18 cellular contexts compared by ENCODE assay signal in the genomic region with DNA sequence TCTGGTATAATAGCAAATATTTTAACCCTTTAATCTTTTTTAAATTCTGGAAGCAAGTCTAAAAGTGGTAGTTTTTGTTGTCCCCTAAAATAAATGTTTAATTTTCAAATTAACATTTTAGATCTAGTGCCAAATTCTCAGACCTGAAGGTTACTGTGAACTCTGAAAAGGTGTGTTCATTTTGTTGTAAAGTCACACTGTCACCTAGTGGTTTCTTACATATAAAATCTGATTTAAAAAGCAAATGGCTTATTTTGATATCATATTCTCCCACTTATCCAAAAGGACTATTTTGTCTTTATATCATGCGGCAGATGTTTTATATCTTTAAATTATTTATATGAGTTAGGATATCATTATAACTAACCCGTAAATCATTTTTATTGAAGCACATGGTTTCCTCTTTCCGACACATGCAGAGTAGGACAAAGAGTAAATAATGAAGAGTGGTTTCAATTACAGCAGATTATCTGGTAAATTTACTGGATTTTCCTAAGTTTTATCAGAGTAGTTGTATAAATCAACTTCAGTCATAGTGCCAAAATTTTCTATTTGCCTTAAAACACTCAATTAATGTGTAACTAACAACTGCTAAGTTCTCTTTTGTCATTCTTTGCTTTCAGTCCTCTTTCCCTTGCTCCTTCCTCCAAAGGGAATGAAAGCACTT.
"Had no signal": no experiment of that assay in that cellular context is flagged by ENCODE, and none has a peak within 500 bp of the region (broad histone marks: within the 10 kb centered on the region; RNA-seq: fewer than 3 reads in every experiment).

No MANE protein-coding gene starts in this region.

- H3K27ac ChIP-seq: epithelial cell of prostate, gastrocnemius medialis, heart right ventricle, neutrophil, right atrium auricular region, transverse colon had no signal

- H3K4me1 ChIP-seq: gastrocnemius medialis, heart right ventricle, right atrium auricular region, transverse colon had no signal

- DNase-seq: activated CD4-positive, alpha-beta T cell treated with anti-CD3 and anti-CD28 coated beads, Interleukin-2, amount 50 U/mL, for 48 hours; activated naive CD4-positive, alpha-beta T cell treated with anti-CD3 and anti-CD28 coated beads for 36 hours; activated naive CD8-positive, alpha-beta T cell treated with anti-CD3 and anti-CD28 coated beads, Interleukin-2, amount 50 U/mL, for 24 hours; aorta; effector memory CD4-positive, alpha-beta T cell; gastrocnemius medialis; heart right ventricle; midbrain; posterior cingulate gyrus; small intestine; stimulated activated CD4-positive, alpha-beta T cell treated with anti-CD3 and anti-CD28 coated beads, Interleukin-4, amount 100 ng/mL, for 4 hours; stimulated activated CD8-positive, alpha-beta memory T cell treated with anti-CD3 and anti-CD28 coated beads, Interleukin-4, amount 100 ng/mL, for 48 hours; stimulated activated naive CD4-positive, alpha-beta T cell treated with Interleukin-2 at 50 U/mL for 16 hours; T-helper 9 cell; transverse colon had no signal

- H3K27me3 ChIP-seq: gastrocnemius medialis, heart right ventricle, neutrophil, right atrium auricular region, transverse colon had no signal

- H3K36me3 ChIP-seq: gastrocnemius medialis, heart right ventricle, neutrophil, right atrium auricular region, transverse colon had no signal

- H3K9me3 ChIP-seq: gastrocnemius medialis, neutrophil, right atrium auricular region, transverse colon had no signal

- H3K4me3 ChIP-seq: gastrocnemius medialis, heart right ventricle, right atrium auricular region, transverse colon had no signal
